ENCODE assay signal across 22 cellular contexts in genomic region chr2:46361920-46362666, GRCh38.
DNase-seq lines count a peak whose midpoint lies in the region; ATAC-seq and TF ChIP-seq lines count a peak whose summit lies in the region.
"Had no signal": no experiment of that assay in that cellular context is flagged by ENCODE, and none has a peak within 500 bp of the region (broad histone marks: within the 10 kb centered on the region; RNA-seq: fewer than 3 reads in every experiment).

No MANE protein-coding gene starts in this region.

- peaks cover 32% of the 10 kb centered on the region for H3K4me1 Mint-ChIP-seq in activated T-cell treated with anti-CD3 and anti-CD28 coated beads, Interleukin-2, amount 50 U/mL, for 24 hours (ENCODE audit: low read depth)
- H3K4me1 Mint-ChIP-seq in dendritic cell treated with granulocyte-macrophage colony-stimulating factor and Interleukin-4, amounts not matched to agents 40 ng/mL and 50 ng/mL, for 4 days (ENCODE audit: low read depth) = peaks cover 25% of the 10 kb centered on the region

- peaks cover 21% of the 10 kb centered on the region; the same call in 1 of the 2 replicates for H4K20me1 ChIP-seq in IMR-90 (ENCODE audit: insufficient read depth, low read length)

- H4K91ac ChIP-seq in IMR-90 (ENCODE audit: insufficient read depth, low read depth, low read length) = no peak overlapping the region

- no peak overlapping the region for H3K4me3 Mint-ChIP-seq in activated T-cell treated with anti-CD3 and anti-CD28 coated beads, Interleukin-2, amount 50 U/mL, for 24 hours
- H3K4me3 Mint-ChIP-seq in dendritic cell treated with granulocyte-macrophage colony-stimulating factor and Interleukin-4, amounts not matched to agents 40 ng/mL and 50 ng/mL, for 4 days = no peak overlapping the region

- WGBS in IMR-90 (ENCODE audit: extremely low coverage in 2 of 2, insufficient read length in 1 of 2), 2 experiments = 100% methylated on average over 2 of the region's 6 CpGs; no CpG with 5 or more reads in 1 of the 2 experiments

- in situ Hi-C loops in IMR-90 (cut with MboI; ENCODE audit: low sequenced_read_pairs) = loop anchor here (5.0 to 25.0 kb wide), 2 partner anchors 55 to 350 kb away; no protein-coding TSS in a partner anchor

- H3K9me3 ChIP-seq in IMR-90 (ENCODE audit: control insufficient read depth, insufficient read depth, low read length) (no peaks in the 10 kb centered on the region), thoracic aorta (no peaks in the 10 kb centered on the region)
- H3K9me3 ChIP-seq: sigmoid colon, uterus had no signal

- no peak for TF ChIP-seq RAD21 in IMR-90 (IDR thresholded peaks at IDR 0.05; ENCODE audit: low read length)

- no peak overlapping the region for H3K56ac ChIP-seq in IMR-90 (ENCODE audit: extremely low read depth, insufficient read depth, low read length)

- H3K27ac ChIP-seq in IMR-90 (ENCODE audit: insufficient read depth, low read length) (peak overlapping the region; percentile 26; the same call in 1 of the 2 replicates), thoracic aorta (peak overlapping the region; percentile 3 to 36)
- H3K27ac ChIP-seq: C4-2B, KMS-11, sigmoid colon, uterus had no signal

- H3K14ac ChIP-seq in IMR-90 (replicated peaks; ENCODE audit: low read depth, low read length) = peak overlapping the region; percentile 30; the same call in 1 of the 2 replicates

- H3K9me3 Mint-ChIP-seq in activated T-cell treated with anti-CD3 and anti-CD28 coated beads, Interleukin-2, amount 50 U/mL, for 24 hours = no peaks in the 10 kb centered on the region
- no peaks in the 10 kb centered on the region for H3K9me3 Mint-ChIP-seq in dendritic cell treated with granulocyte-macrophage colony-stimulating factor and Interleukin-4, amounts not matched to agents 40 ng/mL and 50 ng/mL, for 4 days

- CTCF ChIA-PET in IMR-90 (lab: Yijun Ruan, JAX) = interaction anchor here (1.6 kb wide), 1 partner anchor 98 kb away, joined by 3 read pairs; no protein-coding TSS in a partner anchor

- ATAC-seq in IMR-90 (ENCODE audit: low read depth) (no peak), thoracic aorta (ENCODE audit: insufficient number of reproducible peaks, low FRiP score, low read depth) (no peak), HG02610 (IDR thresholded peaks at IDR 0.05; ENCODE audit: unreplicated experiment) (no peak)

- no peak overlapping the region for H3K9ac ChIP-seq in IMR-90 (ENCODE audit: low read depth, low read length)
- H3K9ac ChIP-seq: KMS-11 had no signal

- TF ChIP-seq CTCF in IMR-90 (conservative IDR thresholded peaks at IDR 0.05; ENCODE audit: low read depth, low read length) (no peak), thoracic aorta (IDR thresholded peaks at IDR 0.05) (no peak)

- DNase-seq in activated T-cell treated with anti-CD3 and anti-CD28 coated beads, Interleukin-2, amount 50 U/mL, for 24 hours = no peak
- no peak for DNase-seq in activated T-cell treated with anti-CD3 and anti-CD28 coated beads, Interleukin-2, amount 50 U/mL, for 48 hours
- DNase-seq in IMR-90 (no peak), thoracic aorta (ENCODE audit: low spot score) (no peak), OCI-M2 (lab: John Stamatoyannopoulos, UW; ENCODE audit: unreplicated experiment) (no peak)
- no peak for DNase-seq in activated CD4-positive, CD25-positive, alpha-beta regulatory T cell treated with anti-CD3 and anti-CD28 coated beads, Interleukin-2, amount 50 U/mL, for 72 hours
- DNase-seq: caudate nucleus; dermis blood vessel endothelial cell; mammary epithelial cell; MV-4-11; NCI-H1694; NCI-H2171; NCI-H510A treated with DMSO at 0.1 percent for 48 hours; SIG-M5; sigmoid colon; stimulated activated CD4-positive, alpha-beta T cell treated with anti-CD3 and anti-CD28 coated beads, Interleukin-15, amount 100 ng/mL, for 24 hours; uterus had no signal

- H3K4me1 ChIP-seq in IMR-90 (ENCODE audit: control insufficient read depth, insufficient read depth, low read length) = peaks cover 18% of the 10 kb centered on the region
- peaks cover 5 to 40% of the 10 kb centered on the region in 2 donors for H3K4me1 ChIP-seq in thoracic aorta (ENCODE audit: control insufficient read depth in 1 of 2, low read depth in 2 of 2)
- H3K4me1 ChIP-seq: uterus had no signal

- no peaks in the 10 kb centered on the region for H3K36me3 Mint-ChIP-seq in activated T-cell treated with anti-CD3 and anti-CD28 coated beads, Interleukin-2, amount 50 U/mL, for 24 hours (ENCODE audit: low read depth)
- peaks cover 87% of the 10 kb centered on the region for H3K36me3 Mint-ChIP-seq in dendritic cell treated with granulocyte-macrophage colony-stimulating factor and Interleukin-4, amounts not matched to agents 40 ng/mL and 50 ng/mL, for 4 days (ENCODE audit: low read depth)

- H2AK9ac ChIP-seq in IMR-90 (replicated peaks; ENCODE audit: low read depth, low read length, poor library complexity) = peak overlapping the region; percentile 23

- peaks cover 33% of the 10 kb centered on the region for H3K9me1 ChIP-seq in IMR-90 (ENCODE audit: insufficient read depth, low read length)

- intact Hi-C loops in IMR-90 (cut with micrococcal nuclease) = loop anchor here (2.0 kb wide), 1 partner anchor 183 kb away; no protein-coding TSS in a partner anchor
- intact Hi-C loops in dendritic cell treated with granulocyte-macrophage colony-stimulating factor and Interleukin-4, amounts not matched to agents 40 ng/mL and 50 ng/mL, for 4 days (cut with micrococcal nuclease) = loop anchor here (10.0 kb wide), 1 partner anchor 197 kb away; no protein-coding TSS in a partner anchor

- H3K4me3 ChIP-seq in IMR-90 (ENCODE audit: insufficient read depth, low read depth, low read length) = no peak overlapping the region
- H3K4me3 ChIP-seq in thoracic aorta = no peak overlapping the region
- H3K4me3 ChIP-seq: sigmoid colon, uterus had no signal

- peak overlapping the region; percentile 22 for H3K27ac Mint-ChIP-seq in activated T-cell treated with anti-CD3 and anti-CD28 coated beads, Interleukin-2, amount 50 U/mL, for 24 hours
- H3K27ac Mint-ChIP-seq in dendritic cell treated with granulocyte-macrophage colony-stimulating factor and Interleukin-4, amounts not matched to agents 40 ng/mL and 50 ng/mL, for 4 days = peak overlapping the region; percentile 67
- H3K27ac Mint-ChIP-seq: progenitor cell of endocrine pancreas had no signal

- no peak overlapping the region for H2BK15ac ChIP-seq in IMR-90 (ENCODE audit: low read depth, low read length)

- no peak overlapping the region for H3K4me2 ChIP-seq in IMR-90 (ENCODE audit: low read depth, low read length)
- H3K4me2 ChIP-seq: KMS-11 had no signal

- H3K36me3 ChIP-seq in IMR-90 (ENCODE audit: control insufficient read depth, insufficient read depth, low read length) = peaks cover 56% of the 10 kb centered on the region
- peaks cover 43% of the 10 kb centered on the region for H3K36me3 ChIP-seq in thoracic aorta
- H3K36me3 ChIP-seq: uterus had no signal

- H4K5ac ChIP-seq in IMR-90 (ENCODE audit: low read depth, low read length) = no peak overlapping the region

- no TSS peak for BruUV-seq in IMR-90 (replicated peaks; lab: Mats Ljungman, UMichigan)

- H2AFZ ChIP-seq in IMR-90 (replicated peaks; ENCODE audit: low read length, poor library complexity) = no peak overlapping the region

- no peak overlapping the region; the same call in 1 of the 2 replicates for H3K4ac ChIP-seq in IMR-90 (ENCODE audit: low read depth, low read length)

- no peak overlapping the region for H2BK120ac ChIP-seq in IMR-90 (ENCODE audit: low read depth, low read length)

- H3K23ac ChIP-seq in IMR-90 (ENCODE audit: low read depth, low read length) = peak overlapping the region; percentile 12; the same call in 1 of the 2 replicates

- no peak overlapping the region for H2BK20ac ChIP-seq in IMR-90 (ENCODE audit: low read depth, low read length)

- H3K27me3 ChIP-seq in IMR-90 (ENCODE audit: control insufficient read depth, insufficient read depth, low read length) (no peaks in the 10 kb centered on the region), thoracic aorta (replicated peaks; ENCODE audit: insufficient read depth) (no peaks in the 10 kb centered on the region)
- H3K27me3 ChIP-seq: sigmoid colon, uterus had no signal

- no peak for TF ChIP-seq POLR2A in IMR-90 (IDR thresholded peaks at IDR 0.05; ENCODE audit: low read depth, low read length)

- POLR2A ChIA-PET in IMR-90 (lab: Charles Lee; ENCODE audit: unreplicated experiment) = no interaction called here

- H2AK5ac ChIP-seq in IMR-90 (ENCODE audit: low read depth, low read length) = peak overlapping the region; percentile 18; the same call in 1 of the 2 replicates

- dilution Hi-C loops in IMR-90 (cut with HindIII; ENCODE audit: low sequenced_read_pairs, unreplicated experiment) = no loop called here

- no peak overlapping the region for H2BK5ac ChIP-seq in IMR-90 (ENCODE audit: low read depth, low read length, poor library complexity, severe bottlenecking)

- 0 out of 2 replicates have a peak overlapping the region, but pooled peaks have one; percentile 44 for H3K18ac ChIP-seq in IMR-90 (ENCODE audit: low read depth, low read length)

- H3K27me3 Mint-ChIP-seq in activated T-cell treated with anti-CD3 and anti-CD28 coated beads, Interleukin-2, amount 50 U/mL, for 24 hours = no peaks in the 10 kb centered on the region
- no peaks in the 10 kb centered on the region for H3K27me3 Mint-ChIP-seq in dendritic cell treated with granulocyte-macrophage colony-stimulating factor and Interleukin-4, amounts not matched to agents 40 ng/mL and 50 ng/mL, for 4 days

- peaks cover 31 to 82% of the 10 kb centered on the region in 2 experiments for H3K79me1 ChIP-seq in IMR-90 (ENCODE audit: low read depth in 1 of 2, low read length in 2 of 2)

- peak overlapping the region in 1 of 2 experiments; percentile 20; a peak in 1 of 4 replicates for H4K8ac ChIP-seq in IMR-90 (ENCODE audit: low read depth in 2 of 2, low read length in 2 of 2)

TF ChIP-seq in IMR-90, 13 proteins besides CTCF, POLR2A, EP300 and RAD21 (continues in another document):
- TF ChIP-seq USF2 (IDR thresholded peaks at IDR 0.05; ENCODE audit: low read depth, low read length) = no peak
- no peak for TF ChIP-seq CEBPB (IDR thresholded peaks at IDR 0.05; ENCODE audit: low read depth, low read length)
- TF ChIP-seq BHLHE40 (IDR thresholded peaks at IDR 0.05; ENCODE audit: low read depth, low read length) = no peak
- no peak for TF ChIP-seq SMC3 (IDR thresholded peaks at IDR 0.05; ENCODE audit: low read depth, low read length)
- TF ChIP-seq RCOR1 (IDR thresholded peaks at IDR 0.05; ENCODE audit: insufficient replicate concordance, low read length) = no peak
- no peak for TF ChIP-seq FOS (IDR thresholded peaks at IDR 0.05; ENCODE audit: low read depth, low read length)
- no peak for TF ChIP-seq CHD1 (IDR thresholded peaks at IDR 0.05; ENCODE audit: low read depth, low read length)
